Comparison of ENCODE assay signal across 1 cellular context in genomic region chr12:96902076-96902475, GRCh38.
TF ChIP-seq lines count a peak whose summit lies in the region.

No MANE protein-coding gene starts in this region.

TF ChIP-seq in HCT116, 20 proteins besides CTCF, POLR2A, EP300 and RAD21 (continued from another document):
- TF ChIP-seq, protein P1, sequence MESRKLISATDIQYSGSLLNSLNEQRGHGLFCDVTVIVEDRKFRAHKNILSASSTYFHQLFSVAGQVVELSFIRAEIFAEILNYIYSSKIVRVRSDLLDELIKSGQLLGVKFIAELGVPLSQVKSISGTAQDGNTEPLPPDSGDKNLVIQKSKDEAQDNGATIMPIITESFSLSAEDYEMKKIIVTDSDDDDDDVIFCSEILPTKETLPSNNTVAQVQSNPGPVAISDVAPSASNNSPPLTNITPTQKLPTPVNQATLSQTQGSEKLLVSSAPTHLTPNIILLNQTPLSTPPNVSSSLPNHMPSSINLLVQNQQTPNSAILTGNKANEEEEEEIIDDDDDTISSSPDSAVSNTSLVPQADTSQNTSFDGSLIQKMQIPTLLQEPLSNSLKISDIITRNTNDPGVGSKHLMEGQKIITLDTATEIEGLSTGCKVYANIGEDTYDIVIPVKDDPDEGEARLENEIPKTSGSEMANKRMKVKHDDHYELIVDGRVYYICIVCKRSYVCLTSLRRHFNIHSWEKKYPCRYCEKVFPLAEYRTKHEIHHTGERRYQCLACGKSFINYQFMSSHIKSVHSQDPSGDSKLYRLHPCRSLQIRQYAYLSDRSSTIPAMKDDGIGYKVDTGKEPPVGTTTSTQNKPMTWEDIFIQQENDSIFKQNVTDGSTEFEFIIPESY (IDR thresholded peaks at IDR 0.05; ENCODE audit: extremely low read depth, insufficient replicate concordance, low read length), result no peak
- TF ChIP-seq JUND (IDR thresholded peaks at IDR 0.05), result no peak
- no peak for TF ChIP-seq FOSL1 (IDR thresholded peaks at IDR 0.05; ENCODE audit: low read depth)
